ENCODE assay signal across 11 cellular contexts in the genomic region with DNA sequence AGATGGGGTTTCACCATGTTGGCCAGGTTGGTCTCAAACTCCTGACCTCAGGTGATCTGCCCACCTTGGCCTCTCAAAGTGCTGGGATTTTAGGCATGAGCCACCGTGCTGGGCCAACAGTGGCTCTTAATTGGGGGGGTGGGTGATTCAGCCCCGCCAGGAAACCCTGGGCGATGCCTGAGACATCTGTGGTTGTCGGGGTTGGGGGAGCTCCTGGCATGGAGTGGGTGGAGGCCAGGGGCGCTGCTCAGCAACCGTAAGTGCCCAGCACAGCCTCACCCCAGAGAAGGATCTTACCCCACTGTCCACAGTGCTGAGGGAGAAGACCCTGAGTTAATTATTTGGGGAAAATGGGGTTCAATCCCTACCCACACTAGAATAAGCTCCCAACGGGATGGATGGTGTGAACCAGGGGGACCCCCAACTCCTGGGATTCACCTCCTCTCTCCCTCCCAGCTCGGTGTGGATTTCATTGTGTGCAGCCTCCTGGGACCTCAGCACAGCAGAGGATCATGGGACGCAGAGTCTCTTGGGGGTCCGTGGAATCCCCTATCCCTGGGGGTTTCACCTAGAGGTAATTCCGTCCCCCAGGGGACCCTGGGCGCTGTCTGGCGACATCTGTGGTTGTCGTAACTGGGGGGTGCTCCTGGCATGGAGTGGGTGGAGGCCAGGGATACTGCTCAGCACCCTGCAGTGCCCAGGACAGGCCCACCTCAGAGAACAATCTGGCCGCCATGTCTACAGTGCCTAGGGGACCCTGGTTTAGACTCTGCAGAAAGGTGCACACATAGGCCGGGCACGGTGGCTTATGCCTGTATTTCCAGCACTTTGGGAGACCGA.
A peak's percentile ranks its signal among the peaks of the same experiment; 100 is the strongest.
DNase-seq lines count a peak whose midpoint lies in the region; ATAC-seq, FAIRE-seq and TF ChIP-seq lines count a peak whose summit lies in the region.
"Had no signal": no experiment of that assay in that cellular context is flagged by ENCODE, and none has a peak within 500 bp of the region (broad histone marks: within the 10 kb centered on the region; RNA-seq: fewer than 3 reads in every experiment).

No MANE protein-coding gene starts in this region.

- WGBS in gastroesophageal sphincter (ENCODE audit: low coverage in 1 of 2), 2 donors: 90% methylated on average over 6 of the region's 18 CpGs; no CpG with 5 or more reads in 1 of the 2 donors
- WGBS in trophoblast cell (ENCODE audit: extremely low coverage, insufficient coverage, insufficient read length): no CpG with 5 or more reads among the region's 18 CpGs

- H2BK12ac ChIP-seq in trophoblast cell (ENCODE audit: low read length): peak overlapping the region; percentile 96

- intact Hi-C loops in A673 (cut with micrococcal nuclease; ENCODE audit: unreplicated experiment): loop anchor here (5.0 kb wide), 1 partner anchor 67 kb away; a partner anchor contains a TSS

- TF ChIP-seq CTCF in 22Rv1 (IDR thresholded peaks at IDR 0.05) (no peak), OCI-LY3 (IDR thresholded peaks at IDR 0.05; ENCODE audit: low read depth, low read length) (no peak), gastroesophageal sphincter (IDR thresholded peaks at IDR 0.05) (no peak), A673 (conservative IDR thresholded peaks at IDR 0.05; ENCODE audit: low read depth, low read length) (no peak)

- H3K4me3 ChIP-seq in OCI-LY3 (ENCODE audit: low read length) (peak overlapping the region; percentile 60), gastroesophageal sphincter (peak overlapping the region in 1 of 2 donors; percentile 39), trophoblast cell (ENCODE audit: low read depth, low read length) (no peak overlapping the region), A673 (ENCODE audit: low read depth, low read length, poor library complexity, severe bottlenecking) (no peak overlapping the region)

- H3K23ac ChIP-seq in trophoblast cell (ENCODE audit: low read length): no peak overlapping the region

- no peak for DNase-seq in trophoblast cell
- no peak for DNase-seq in GM19239 (ENCODE audit: insufficient read length, low spot score)
- no peak for DNase-seq in NOMO-1 treated with DMSO at 0.1 percent for 48 hours (lab: John Stamatoyannopoulos, UW; ENCODE audit: unreplicated experiment)
- DNase-seq in A673 (ENCODE audit: low spot score): no peak
- no peak for DNase-seq in NCI-H1417 treated with DMSO at 0.1 percent for 48 hours (lab: John Stamatoyannopoulos, UW)
- DNase-seq: AML-193; stimulated activated CD4-positive, alpha-beta T cell treated with anti-CD3 and anti-CD28 coated beads, Interleukin-4, amount 100 ng/mL, for 24 hours; WERI-Rb-1 had no signal

- H3K27ac ChIP-seq in 22Rv1: peak overlapping the region; percentile 94
- H3K27ac ChIP-seq in OCI-LY3 (ENCODE audit: low read length): peak overlapping the region; percentile 28
- peak overlapping the region; percentile 83 to 98 (median 94) for H3K27ac ChIP-seq in gastroesophageal sphincter
- H3K27ac ChIP-seq in trophoblast cell (ENCODE audit: low read depth, low read length): peak overlapping the region; percentile 92
- H3K27ac ChIP-seq in A673 (ENCODE audit: low read depth, low read length, poor library complexity, severe bottlenecking): no peak overlapping the region

- TF ChIP-seq POLR2A in gastroesophageal sphincter (IDR thresholded peaks at IDR 0.05): no peak

- H3K27me3 ChIP-seq in OCI-LY3 (ENCODE audit: low read depth, low read length) (no peaks in the 10 kb centered on the region), gastroesophageal sphincter (no peaks in the 10 kb centered on the region), trophoblast cell (ENCODE audit: insufficient read depth, low read length) (no peaks in the 10 kb centered on the region), A673 (replicated peaks; ENCODE audit: insufficient read depth, low read depth, low read length, poor library complexity) (no peaks in the 10 kb centered on the region)

- BruUV-seq in A673 (replicated peaks; lab: Mats Ljungman, UMichigan): no TSS peak

- H3K18ac ChIP-seq in trophoblast cell (ENCODE audit: low read length): peak overlapping the region; percentile 89

- H3K9ac ChIP-seq in OCI-LY3 (ENCODE audit: low read length): peak overlapping the region; percentile 50; the same call in 1 of the 2 replicates
- no peak overlapping the region for H3K9ac ChIP-seq in trophoblast cell (ENCODE audit: low read length)

- 0 out of 2 replicates have a peak, but pooled peaks cover 3% of the 10 kb centered on the region for H3K9me3 ChIP-seq in OCI-LY3 (ENCODE audit: insufficient read depth, low read length)
- no peaks in the 10 kb centered on the region for H3K9me3 ChIP-seq in gastroesophageal sphincter
- H3K9me3 ChIP-seq in trophoblast cell (ENCODE audit: insufficient read depth, low read depth, low read length): peaks cover 3% of the 10 kb centered on the region
- no peaks in the 10 kb centered on the region for H3K9me3 ChIP-seq in A673 (ENCODE audit: low read depth, low read length, poor library complexity, severe bottlenecking)

- POLR2A ChIA-PET in A673 (lab: Charles Lee; ENCODE audit: low non-redundant PET): no interaction called here

- peaks cover 59% of the 10 kb centered on the region for H3K79me1 ChIP-seq in trophoblast cell (ENCODE audit: low read length)

- peak overlapping the region; percentile 72 for H4K8ac ChIP-seq in trophoblast cell (ENCODE audit: low read depth, low read length)

- 0 out of 2 replicates have a peak overlapping the region, but pooled peaks have one; percentile 37 for H2AFZ ChIP-seq in OCI-LY3 (ENCODE audit: low read depth, low read length)
- H2AFZ ChIP-seq in trophoblast cell (ENCODE audit: insufficient read depth, low read length, poor library complexity): peak overlapping the region; percentile 52

- H3K14ac ChIP-seq in trophoblast cell (ENCODE audit: low read length): peak overlapping the region; percentile 91

- ATAC-seq in gastroesophageal sphincter: no peak

- no peak for TF ChIP-seq EP300 in gastroesophageal sphincter (IDR thresholded peaks at IDR 0.05)

- peak overlapping the region; percentile 88 for H4K91ac ChIP-seq in trophoblast cell (ENCODE audit: low read depth, low read length)

- H3K36me3 ChIP-seq in OCI-LY3 (replicated peaks; ENCODE audit: low read depth, low read length) (no peaks in the 10 kb centered on the region), gastroesophageal sphincter (no peaks in the 10 kb centered on the region), trophoblast cell (ENCODE audit: control insufficient read depth in 1 of 2, insufficient read depth in 2 of 2, low read length in 2 of 2) (no peaks in the 10 kb centered on the region), A673 (ENCODE audit: insufficient read depth, low read length, poor library complexity, severe bottlenecking) (no peaks in the 10 kb centered on the region)
- H3K36me3 ChIP-seq: WERI-Rb-1 had no signal

- H2BK120ac ChIP-seq in trophoblast cell (ENCODE audit: insufficient read depth, low read length, poor library complexity): peak overlapping the region; percentile 84

- no peak overlapping the region for H4K12ac ChIP-seq in trophoblast cell (ENCODE audit: low read depth, low read length)

- FAIRE-seq in GM19239 (lab: Jason Lieb, UNC): no peak

- CTCF ChIA-PET in A673 (lab: Charles Lee): no interaction called here

- H3K4me1 ChIP-seq in OCI-LY3 (ENCODE audit: low read length): peaks cover 23% of the 10 kb centered on the region
- peaks cover 13 to 91% (median 54%) of the 10 kb centered on the region in 3 donors for H3K4me1 ChIP-seq in gastroesophageal sphincter
- peaks cover 42 to 47% of the 10 kb centered on the region in 2 experiments for H3K4me1 ChIP-seq in trophoblast cell (ENCODE audit: control insufficient read depth in 1 of 2, insufficient read depth in 2 of 2, low read length in 2 of 2)
- H3K4me1 ChIP-seq in A673 (ENCODE audit: insufficient read depth, low read length, poor library complexity, severe bottlenecking): peaks cover 29% of the 10 kb centered on the region

- no peaks in the 10 kb centered on the region for H4K20me1 ChIP-seq in OCI-LY3 (ENCODE audit: insufficient read depth, low read length)

- H2AK5ac ChIP-seq in trophoblast cell (ENCODE audit: low read length): peak overlapping the region; percentile 97

- H2BK5ac ChIP-seq in trophoblast cell (ENCODE audit: low read depth, low read length, poor library complexity): peak overlapping the region; percentile 88

- H3K4ac ChIP-seq in trophoblast cell (ENCODE audit: low read depth, low read length): peak overlapping the region; percentile 61

- peak overlapping the region; percentile 83 for H3K4me2 ChIP-seq in OCI-LY3 (ENCODE audit: low read length)
- no peak overlapping the region for H3K4me2 ChIP-seq in trophoblast cell (ENCODE audit: low read length)

- H3K79me2 ChIP-seq in OCI-LY3 (ENCODE audit: low read length) (no peaks in the 10 kb centered on the region), trophoblast cell (ENCODE audit: control insufficient read depth, insufficient read depth, low read length, poor library complexity) (peaks cover 20% of the 10 kb centered on the region)
